Comparison of ENCODE assay signal across 21 cellular contexts in genomic region chr3:24433838-24434591, GRCh38.
A peak's percentile ranks its signal among the peaks of the same experiment; 100 is the strongest.
DNase-seq lines count a peak whose midpoint lies in the region; ATAC-seq and TF ChIP-seq lines count a peak whose summit lies in the region.
"Had no signal": no experiment of that assay in that cellular context is flagged by ENCODE, and none has a peak within 500 bp of the region (broad histone marks: within the 10 kb centered on the region; RNA-seq: fewer than 3 reads in every experiment).

No MANE protein-coding gene starts in this region.

- H3K9me3 ChIP-seq in right atrium auricular region: peaks cover 0 to 11% of the 10 kb centered on the region in 2 donors
- no peaks in the 10 kb centered on the region for H3K9me3 ChIP-seq in right cardiac atrium (ENCODE audit: control insufficient read depth, low read length)
- H3K9me3 ChIP-seq in right lobe of liver: no peaks in the 10 kb centered on the region
- H3K9me3 ChIP-seq in thyroid gland: no peaks in the 10 kb centered on the region
- H3K9me3 ChIP-seq: BLaER1 treated with 17β-estradiol and CSF1 and Interleukin-3, amounts not matched to agents 10 nM and 100 nM; Caco-2 had no signal

- TF ChIP-seq POLR2A in right lobe of liver (IDR thresholded peaks at IDR 0.05) (no peak), thyroid gland (IDR thresholded peaks at IDR 0.05) (no peak)

- peaks cover 0 to 17% of the 10 kb centered on the region in 2 donors for H3K4me1 ChIP-seq in right atrium auricular region
- H3K4me1 ChIP-seq in right cardiac atrium (ENCODE audit: control insufficient read depth, insufficient read depth, low read length): peaks cover 7% of the 10 kb centered on the region
- peaks cover 0 to 32% (median 16%) of the 10 kb centered on the region in 4 donors for H3K4me1 ChIP-seq in right lobe of liver
- H3K4me1 ChIP-seq in thyroid gland: no peaks in the 10 kb centered on the region

- DNase-seq in Right ventricle myocardium inferior (ENCODE audit: missing footprints) (no peak), right atrium auricular region (ENCODE audit: low spot score) (no peak), right cardiac atrium (no peak), right lobe of liver (no peak), thyroid gland (peak; percentile 24 to 25), DMS53 (lab: John Stamatoyannopoulos, UW) (no peak)
- DNase-seq in stimulated activated CD4-positive, alpha-beta T cell treated with anti-CD3 and anti-CD28 coated beads, Interleukin-1b, Interleukin-23, amount 100 ng/mL, for 48 hours: no peak
- DNase-seq: ACHN; Caco-2; CD4-positive, alpha-beta memory T cell; DMS 273 treated with DMSO at 0.1 percent for 48 hours; DND-41; MV-4-11; NCI-H1105 treated with DMSO at 0.1 percent for 48 hours; NCI-H2029 treated with DMSO at 0.1 percent for 48 hours; NCI-H226; NCI-H510A treated with DMSO at 0.1 percent for 48 hours; NCI-H774 had no signal

- H3K36me3 ChIP-seq in right atrium auricular region (no peaks in the 10 kb centered on the region), right lobe of liver (no peaks in the 10 kb centered on the region), thyroid gland (no peaks in the 10 kb centered on the region)
- H3K36me3 ChIP-seq: BLaER1 treated with 17β-estradiol and CSF1 and Interleukin-3, amounts not matched to agents 10 nM and 100 nM had no signal

- H3K27me3 ChIP-seq in right atrium auricular region: no peaks in the 10 kb centered on the region
- H3K27me3 ChIP-seq in right cardiac atrium (ENCODE audit: control insufficient read depth, insufficient read depth): no peaks in the 10 kb centered on the region
- H3K27me3 ChIP-seq in right lobe of liver: no peaks in the 10 kb centered on the region
- no peaks in the 10 kb centered on the region for H3K27me3 ChIP-seq in thyroid gland
- H3K27me3 ChIP-seq: BLaER1 treated with 17β-estradiol and CSF1 and Interleukin-3, amounts not matched to agents 10 nM and 100 nM had no signal

- 55% methylated on average over 5 of the region's 5 CpGs for WGBS in right cardiac atrium
- WGBS in right lobe of liver (ENCODE audit: insufficient coverage, low coverage, low lambda C conversion rate, missing lambda C conversion rate): 37% methylated on average over 5 of the region's 5 CpGs
- 70 to 77% methylated on average over 5 of the region's 5 CpGs for WGBS in thyroid gland, 2 donors

- peak overlapping the region in 1 of 2 donors; percentile 17 for H3K27ac ChIP-seq in right atrium auricular region
- H3K27ac ChIP-seq in right cardiac atrium (ENCODE audit: low read length): peak overlapping the region; percentile 72
- H3K27ac ChIP-seq in right lobe of liver: peak overlapping the region in 2 of 3 donors; percentile 48 to 72
- H3K27ac ChIP-seq in thyroid gland: no peak overlapping the region
- H3K27ac ChIP-seq: 22Rv1 had no signal

- peak; percentile 90 for ATAC-seq in Right ventricle myocardium inferior
- peak; percentile 83 to 89 for ATAC-seq in right cardiac atrium
- ATAC-seq in right lobe of liver: peak; percentile 93 to 95 (median 94)
- ATAC-seq in GM19455 (IDR thresholded peaks at IDR 0.05; ENCODE audit: unreplicated experiment): no peak

- TF ChIP-seq CTCF in right atrium auricular region (IDR thresholded peaks at IDR 0.05): no peak
- TF ChIP-seq CTCF in right lobe of liver (IDR thresholded peaks at IDR 0.05): no peak
- TF ChIP-seq CTCF in thyroid gland (IDR thresholded peaks at IDR 0.05): no peak

- H3K4me3 ChIP-seq in right atrium auricular region (no peak overlapping the region), right cardiac atrium (ENCODE audit: low read length) (no peak overlapping the region), right lobe of liver (peak overlapping the region in 2 of 3 donors; percentile 0 to 6), thyroid gland (replicated peaks in 1 of 3) (no peak overlapping the region)
- H3K4me3 ChIP-seq: BLaER1 treated with 17β-estradiol and CSF1 and Interleukin-3, amounts not matched to agents 10 nM and 100 nM had no signal

- intact Hi-C loops in Right ventricle myocardium inferior (cut with DNase I): loop anchor here (5.0 kb wide), 1 partner anchor 58 kb away; the partner anchor contains the start of gene THRB
- intact Hi-C loops in right cardiac atrium (cut with DNase I): loop anchor here in 1 of 4 donors (10.0 kb wide), 1 partner anchor 61 kb away; the partner anchor contains the start of gene THRB
- intact Hi-C loops in right lobe of liver (cut with DNase I): no loop called here
- intact Hi-C loops in thyroid gland (cut with DNase I): no loop called here

Comparison
In these comparisons a context has a peak if more than half of its experiments do, and no peak if none do; other contexts are left out.
1. DNase-seq: peak in thyroid gland (2 of 2); none in Right ventricle myocardium inferior (single experiment), right atrium auricular region (single experiment), right cardiac atrium (0 of 3), right lobe of liver (0 of 3), stimulated activated CD4-positive, alpha-beta T cell treated with anti-CD3 and anti-CD28 coated beads, Interleukin-1b, Interleukin-23, amount 100 ng/mL, for 48 hours (single experiment) and DMS53 (single experiment).
2. H3K27ac ChIP-seq: peak in right cardiac atrium (single experiment) and right lobe of liver (2 of 3); none in thyroid gland (0 of 3).
3. H3K4me3 ChIP-seq: peak in right lobe of liver (2 of 3); none in right atrium auricular region (0 of 2), right cardiac atrium (single experiment) and thyroid gland (0 of 3).